In the genomic region with DNA sequence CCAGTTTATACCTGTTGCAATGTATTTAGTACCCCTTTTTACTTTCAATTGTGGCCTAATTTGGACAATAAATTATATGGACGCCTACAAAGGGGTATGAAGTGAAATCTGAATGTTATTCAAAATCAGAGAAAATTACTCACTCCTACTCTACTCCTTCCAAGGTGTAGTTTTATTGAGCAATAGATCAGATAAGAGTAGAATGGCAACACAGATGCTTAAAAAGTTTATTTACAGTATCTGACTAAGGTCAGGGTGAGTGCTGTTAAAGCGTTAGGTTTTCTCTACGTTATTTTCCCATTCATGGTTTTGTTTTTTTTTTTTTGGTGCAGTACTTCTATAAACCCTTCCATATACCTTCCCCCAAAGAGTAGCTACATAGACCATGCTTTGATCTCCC, we compare ENCODE assay signal across 16 cellular contexts.
DNase-seq lines count a peak whose midpoint lies in the region; ATAC-seq and TF ChIP-seq lines count a peak whose summit lies in the region.
"Had no signal": no experiment of that assay in that cellular context is flagged by ENCODE, and none has a peak within 500 bp of the region (broad histone marks: within the 10 kb centered on the region; RNA-seq: fewer than 3 reads in every experiment).

No MANE protein-coding gene starts in this region.

- no TSS peak for BruUV-seq in IMR-90 (replicated peaks; lab: Mats Ljungman, UMichigan)

- WGBS in IMR-90 (ENCODE audit: extremely low coverage in 2 of 2, insufficient read length in 1 of 2), 2 experiments: no CpG with 5 or more reads among the region's 3 CpGs

- H3K36me3 ChIP-seq in IMR-90 (ENCODE audit: control insufficient read depth, insufficient read depth, low read length) (no peaks in the 10 kb centered on the region), left lung (no peaks in the 10 kb centered on the region)
- H3K36me3 ChIP-seq: BLaER1 treated with 17β-estradiol and CSF1 and Interleukin-3, amounts not matched to agents 10 nM and 100 nM had no signal

- no peak overlapping the region for H3K14ac ChIP-seq in IMR-90 (replicated peaks; ENCODE audit: low read depth, low read length)

- H2AFZ ChIP-seq in IMR-90 (replicated peaks; ENCODE audit: low read length, poor library complexity): no peak overlapping the region

- no peak overlapping the region for H2AK5ac ChIP-seq in IMR-90 (ENCODE audit: low read depth, low read length)

- no peak overlapping the region for H3K4me2 ChIP-seq in IMR-90 (ENCODE audit: low read depth, low read length)
- H3K4me2 ChIP-seq: A549; BLaER1 treated with 17β-estradiol and CSF1 and Interleukin-3, amounts not matched to agents 10 nM and 100 nM had no signal

- H3K9ac ChIP-seq in IMR-90 (ENCODE audit: low read depth, low read length): no peak overlapping the region
- H3K9ac ChIP-seq: BLaER1 treated with 17β-estradiol and CSF1 and Interleukin-3, amounts not matched to agents 10 nM and 100 nM had no signal

- H2BK15ac ChIP-seq in IMR-90 (ENCODE audit: low read depth, low read length): no peak overlapping the region

- no peak for TF ChIP-seq RAD21 in IMR-90 (IDR thresholded peaks at IDR 0.05; ENCODE audit: low read length)

- H3K27me3 ChIP-seq in IMR-90 (ENCODE audit: control insufficient read depth, insufficient read depth, low read length) (no peaks in the 10 kb centered on the region), left lung (no peaks in the 10 kb centered on the region)
- H3K27me3 ChIP-seq: BLaER1 treated with 17β-estradiol and CSF1 and Interleukin-3, amounts not matched to agents 10 nM and 100 nM had no signal

- dilution Hi-C loops in IMR-90 (cut with HindIII; ENCODE audit: low sequenced_read_pairs, unreplicated experiment): no loop called here

- no peak overlapping the region for H3K4ac ChIP-seq in IMR-90 (ENCODE audit: low read depth, low read length)

- ATAC-seq in IMR-90 (ENCODE audit: low read depth): no peak
- ATAC-seq in left lung: peak; percentile 66
- ATAC-seq: A549; CD8-positive, alpha-beta T cell had no signal

- TF ChIP-seq POLR2A in IMR-90 (IDR thresholded peaks at IDR 0.05; ENCODE audit: low read depth, low read length): no peak

- no peak overlapping the region for H4K91ac ChIP-seq in IMR-90 (ENCODE audit: insufficient read depth, low read depth, low read length)

- no peak overlapping the region for H3K56ac ChIP-seq in IMR-90 (ENCODE audit: extremely low read depth, insufficient read depth, low read length)

- DNase-seq in IMR-90 (no peak), amniotic epithelial cell (ENCODE audit: low read depth) (peak; percentile 42), left lung (no peak), epidermal melanocyte (ENCODE audit: insufficient read length, low spot score) (no peak), hippocampal formation (lab: John Stamatoyannopoulos, UW) (no peak)
- DNase-seq: AML-193; Caco-2; Calu3; CD4-positive, alpha-beta T cell; CD8-positive, alpha-beta T cell; DMS79 treated with DMSO at 0.1 percent for 48 hours; GF-D8 had no signal

- CTCF ChIA-PET in IMR-90 (lab: Yijun Ruan, JAX): no interaction called here

- in situ Hi-C loops in IMR-90 (cut with MboI; ENCODE audit: low sequenced_read_pairs): no loop called here

- H2AK9ac ChIP-seq in IMR-90 (replicated peaks; ENCODE audit: low read depth, low read length, poor library complexity): no peak overlapping the region

- no peak overlapping the region for H4K8ac ChIP-seq in IMR-90 (ENCODE audit: low read depth in 2 of 2, low read length in 2 of 2)

- no peaks in the 10 kb centered on the region for H4K20me1 ChIP-seq in IMR-90 (ENCODE audit: insufficient read depth, low read length)
- H4K20me1 ChIP-seq: BLaER1 treated with 17β-estradiol and CSF1 and Interleukin-3, amounts not matched to agents 10 nM and 100 nM had no signal

- H3K27ac ChIP-seq in IMR-90 (ENCODE audit: insufficient read depth, low read length) (no peak overlapping the region), left lung (no peak overlapping the region)
- H3K27ac ChIP-seq: 22Rv1; A549; BLaER1 treated with 17β-estradiol and CSF1 and Interleukin-3, amounts not matched to agents 10 nM and 100 nM; C4-2B had no signal

- 0 out of 2 replicates have a peak overlapping the region, but pooled peaks have one; percentile 67 for H2BK20ac ChIP-seq in IMR-90 (ENCODE audit: low read depth, low read length)

- 0 out of 2 replicates have a peak overlapping the region, but pooled peaks have one; percentile 55 for H2BK120ac ChIP-seq in IMR-90 (ENCODE audit: low read depth, low read length)

- H3K23ac ChIP-seq in IMR-90 (ENCODE audit: low read depth, low read length): no peak overlapping the region

- no peak overlapping the region for H2BK5ac ChIP-seq in IMR-90 (ENCODE audit: low read depth, low read length, poor library complexity, severe bottlenecking)

- H3K4me1 ChIP-seq in IMR-90 (ENCODE audit: control insufficient read depth, insufficient read depth, low read length): peaks cover 5% of the 10 kb centered on the region; the same call in 1 of the 2 replicates
- H3K4me1 ChIP-seq in left lung: no peaks in the 10 kb centered on the region
- H3K4me1 ChIP-seq: A549; BLaER1 treated with 17β-estradiol and CSF1 and Interleukin-3, amounts not matched to agents 10 nM and 100 nM; Caco-2 had no signal

- no peak for TF ChIP-seq CTCF in IMR-90 (conservative IDR thresholded peaks at IDR 0.05; ENCODE audit: low read depth, low read length)
- no peak for TF ChIP-seq CTCF in left lung (IDR thresholded peaks at IDR 0.05)

- intact Hi-C loops in IMR-90 (cut with micrococcal nuclease) (no loop called here), left lung (cut with DNase I) (no loop called here)

- POLR2A ChIA-PET in IMR-90 (lab: Charles Lee; ENCODE audit: unreplicated experiment): no interaction called here

- H3K18ac ChIP-seq in IMR-90 (ENCODE audit: low read depth, low read length): no peak overlapping the region

- H4K5ac ChIP-seq in IMR-90 (ENCODE audit: low read depth, low read length): no peak overlapping the region

- H3K9me1 ChIP-seq in IMR-90 (ENCODE audit: insufficient read depth, low read length): no peaks in the 10 kb centered on the region

- no peak overlapping the region for H3K4me3 ChIP-seq in IMR-90 (ENCODE audit: insufficient read depth, low read depth, low read length)
- H3K4me3 ChIP-seq in left lung: no peak overlapping the region
- H3K4me3 ChIP-seq: A549; BLaER1 treated with 17β-estradiol and CSF1 and Interleukin-3, amounts not matched to agents 10 nM and 100 nM had no signal

- H3K9me3 ChIP-seq in IMR-90 (ENCODE audit: control insufficient read depth, insufficient read depth, low read length) (no peaks in the 10 kb centered on the region), left lung (no peaks in the 10 kb centered on the region)
- H3K9me3 ChIP-seq: A549; BLaER1 treated with 17β-estradiol and CSF1 and Interleukin-3, amounts not matched to agents 10 nM and 100 nM; Caco-2 had no signal

- H3K79me1 ChIP-seq in IMR-90 (ENCODE audit: low read depth in 1 of 2, low read length in 2 of 2): no peaks in the 10 kb centered on the region

TF ChIP-seq in IMR-90, 13 proteins besides CTCF, POLR2A, EP300 and RAD21:
- TF ChIP-seq CEBPB (IDR thresholded peaks at IDR 0.05; ENCODE audit: low read depth, low read length): peak; percentile 19; the same call in 1 of the 2 replicates
- TF ChIP-seq RFX5 (IDR thresholded peaks at IDR 0.05; ENCODE audit: low read depth, low read length): no peak
